ENCODE assay signal across 10 cellular contexts in the genomic region with DNA sequence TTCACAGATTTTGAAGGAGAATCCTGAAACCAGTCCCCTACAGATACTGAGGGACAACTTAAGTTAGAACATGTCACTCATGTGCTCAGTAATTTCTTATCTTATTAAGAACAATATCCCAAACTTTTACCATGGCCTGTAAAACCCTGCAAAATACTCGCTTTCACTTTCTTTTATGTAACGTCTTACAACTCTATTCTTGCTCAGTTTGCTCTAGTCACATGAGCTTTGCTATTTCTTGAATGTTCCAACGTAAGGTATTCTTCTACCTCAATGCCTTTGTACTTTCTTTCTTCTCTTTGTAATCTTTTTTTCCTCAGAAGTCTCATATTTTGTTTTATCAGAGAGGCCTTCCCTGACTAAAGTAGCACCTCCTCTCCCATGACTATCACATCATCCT.
DNase-seq lines count a peak whose midpoint lies in the region; ATAC-seq and TF ChIP-seq lines count a peak whose summit lies in the region.
"Had no signal": no experiment of that assay in that cellular context is flagged by ENCODE, and none has a peak within 500 bp of the region (broad histone marks: within the 10 kb centered on the region; RNA-seq: fewer than 3 reads in every experiment).

No MANE protein-coding gene starts in this region.

- TF ChIP-seq CTCF in VCaP (conservative IDR thresholded peaks at IDR 0.05), result no peak

- peak overlapping the region; percentile 8 for H2AFZ ChIP-seq in ACC112 (ENCODE audit: low read length, unreplicated experiment)

- H3K36me3 ChIP-seq in ACC112 (ENCODE audit: insufficient read depth, low read length), result no peaks in the 10 kb centered on the region; the same call in 1 of the 2 replicates
- H3K36me3 ChIP-seq: BE2C had no signal

- ATAC-seq in GM18519 (IDR thresholded peaks at IDR 0.05; ENCODE audit: low FRiP score, unreplicated experiment), result peak; percentile 74
- ATAC-seq in HG02623 (IDR thresholded peaks at IDR 0.05; ENCODE audit: unreplicated experiment), result peak; percentile 61

- peak overlapping the region; percentile 52 for H3K4me3 ChIP-seq in ACC112 (ENCODE audit: low read depth, low read length)

- DNase-seq in NCI-H1417 treated with DMSO at 0.1 percent for 48 hours (lab: John Stamatoyannopoulos, UW), result no peak
- DNase-seq in SHP77 treated with DMSO at 0.1 percent for 48 hours (lab: John Stamatoyannopoulos, UW), result no peak
- DNase-seq in GOT3 (lab: John Stamatoyannopoulos, UW), result no peak
- DNase-seq in T-helper 9 cell, result no peak
- DNase-seq: BE2C, NCI-H2081 had no signal

- H3K79me2 ChIP-seq in ACC112 (ENCODE audit: control insufficient read depth, insufficient read depth, low read length, unreplicated experiment), result no peaks in the 10 kb centered on the region

- H3K4me1 ChIP-seq in ACC112 (ENCODE audit: control insufficient read depth, insufficient read depth, low read length, unreplicated experiment), result no peaks in the 10 kb centered on the region
- H3K4me1 ChIP-seq: BE2C had no signal

- H3K27ac ChIP-seq in ACC112 (ENCODE audit: low read depth, low read length), result no peak overlapping the region
- H3K27ac ChIP-seq in VCaP, result peak overlapping the region; percentile 40

- no peaks in the 10 kb centered on the region for H3K27me3 ChIP-seq in ACC112 (ENCODE audit: insufficient read depth, low read length)
- H3K27me3 ChIP-seq: BE2C had no signal
